ENCODE assay signal across 27 cellular contexts in the genomic region with DNA sequence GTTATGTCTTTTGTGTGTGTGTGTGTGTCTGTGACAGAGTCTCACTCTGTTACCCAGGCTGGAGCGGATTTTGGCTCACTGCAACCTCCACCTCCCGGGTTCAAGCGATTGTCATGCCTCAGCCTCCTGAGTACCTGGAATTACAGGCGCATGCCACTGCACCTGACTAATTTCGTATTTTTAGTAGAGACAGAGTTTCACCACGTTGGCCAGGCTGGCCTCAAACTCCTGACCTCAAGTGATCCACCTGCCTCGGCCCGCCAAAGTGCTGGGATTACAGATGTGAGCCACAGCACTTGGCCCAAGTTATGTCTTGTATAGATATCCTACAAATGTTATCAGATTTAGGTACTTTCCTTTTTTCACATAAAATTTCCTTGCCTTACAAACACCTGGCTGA. TPM values are rescaled to one million over a fixed set of nuclear protein-coding genes. Genes with fewer than 3 reads are reported as not detected.
DNase-seq lines count a peak whose midpoint lies in the region; ATAC-seq, FAIRE-seq and TF ChIP-seq lines count a peak whose summit lies in the region.
"Had no signal": no experiment of that assay in that cellular context is flagged by ENCODE, and none has a peak within 500 bp of the region (broad histone marks: within the 10 kb centered on the region; RNA-seq: fewer than 3 reads in every experiment).

No MANE protein-coding gene starts in this region.

- no peaks in the 10 kb centered on the region for H3K9me3 Mint-ChIP-seq in endothelial cell (ENCODE audit: unreplicated experiment)
- H3K9me3 Mint-ChIP-seq: activated naive CD4-positive, alpha-beta T cell treated with anti-CD3 and anti-CD28 coated beads, Interleukin-2, amount 50 U/mL, for 72 hours; CD4-positive, alpha-beta memory T cell; natural killer cell treated with Interleukin-12 subunit alpha and Interleukin-12 subunit beta and Interleukin-15 and Interleukin-18, amount 100 ng/mL, for 72 hours; WTC11 had no signal

- H3K36me3 Mint-ChIP-seq in T-helper 17 cell (ENCODE audit: low read depth) (peaks cover 6% of the 10 kb centered on the region), endothelial cell (ENCODE audit: low read depth, unreplicated experiment) (peaks cover 6% of the 10 kb centered on the region)
- H3K36me3 Mint-ChIP-seq: natural killer cell treated with Interleukin-12 subunit alpha and Interleukin-12 subunit beta and Interleukin-15 and Interleukin-18, amount 100 ng/mL, for 72 hours had no signal

- 93% methylated on average over 8 of the region's 8 CpGs for WGBS in mesenchymal stem cell

- peaks cover 7% of the 10 kb centered on the region for H3K79me1 ChIP-seq in mesenchymal stem cell (replicated peaks; ENCODE audit: low read length, poor library complexity, severe bottlenecking)

- H3K27me3 Mint-ChIP-seq in T-helper 17 cell (no peaks in the 10 kb centered on the region), endothelial cell (ENCODE audit: unreplicated experiment) (peaks cover 2% of the 10 kb centered on the region)
- H3K27me3 Mint-ChIP-seq: CD4-positive, alpha-beta memory T cell; natural killer cell treated with Interleukin-12 subunit alpha and Interleukin-12 subunit beta and Interleukin-15 and Interleukin-18, amount 100 ng/mL, for 72 hours had no signal

- H3K4me3 Mint-ChIP-seq in T-helper 17 cell = peak overlapping the region; percentile 59
- H3K4me3 Mint-ChIP-seq in endothelial cell (ENCODE audit: unreplicated experiment) = no peak overlapping the region
- H3K4me3 Mint-ChIP-seq: natural killer cell treated with Interleukin-12 subunit alpha and Interleukin-12 subunit beta and Interleukin-15 and Interleukin-18, amount 100 ng/mL, for 72 hours; WTC11 had no signal

- H3K27me3 ChIP-seq in ACC112 (ENCODE audit: insufficient read depth, low read length) (no peaks in the 10 kb centered on the region), mesenchymal stem cell (ENCODE audit: control insufficient read depth in 1 of 2, insufficient read depth in 1 of 2, low read length in 2 of 2) (no peaks in the 10 kb centered on the region)
- H3K27me3 ChIP-seq: brain microvascular endothelial cell, Peyer's patch, upper lobe of right lung had no signal

- ATAC-seq in T-helper 17 cell (no peak), GM18867 (IDR thresholded peaks at IDR 0.05; ENCODE audit: unreplicated experiment) (no peak)
- ATAC-seq: HepG2; natural killer cell treated with Interleukin-12 subunit alpha and Interleukin-12 subunit beta and Interleukin-15 and Interleukin-18, amount 100 ng/mL, for 72 hours; upper lobe of right lung; WTC11 had no signal

- no peak overlapping the region for H3K23ac ChIP-seq in mesenchymal stem cell (ENCODE audit: low read length in 2 of 2)

- H3K36me3 ChIP-seq in ACC112 (ENCODE audit: insufficient read depth, low read length) (peaks cover 3% of the 10 kb centered on the region; the same call in 1 of the 2 replicates), mesenchymal stem cell (ENCODE audit: control insufficient read depth in 1 of 2, insufficient read depth in 2 of 2, low read depth in 1 of 2, low read length in 2 of 2) (peaks cover 0 to 21% of the 10 kb centered on the region in 2 experiments)
- H3K36me3 ChIP-seq: brain microvascular endothelial cell had no signal

- H2BK120ac ChIP-seq in mesenchymal stem cell (ENCODE audit: low read depth, low read length) = no peak overlapping the region

- no peak overlapping the region for H3K4ac ChIP-seq in mesenchymal stem cell (ENCODE audit: low read depth in 1 of 2, low read length in 2 of 2)

- FAIRE-seq in GM18507 (lab: Jason Lieb, UNC) = peak; percentile 36
- FAIRE-seq: D721Med, endometrium, frontal cortex, HepG2 had no signal

- H4K91ac ChIP-seq in mesenchymal stem cell (ENCODE audit: low read length) = no peak overlapping the region

- H3K9me3 ChIP-seq in T-helper 17 cell (ENCODE audit: control insufficient read depth, low read length, poor library complexity, severe bottlenecking) (no peaks in the 10 kb centered on the region), mesenchymal stem cell (ENCODE audit: control insufficient read depth, low read length) (no peaks in the 10 kb centered on the region)
- H3K9me3 ChIP-seq: Peyer's patch, upper lobe of right lung had no signal

- H3K79me2 ChIP-seq in ACC112 (ENCODE audit: control insufficient read depth, insufficient read depth, low read length, unreplicated experiment) = peaks cover 40% of the 10 kb centered on the region

- no peak overlapping the region for H3K14ac ChIP-seq in mesenchymal stem cell (ENCODE audit: low read length in 2 of 2)

- H4K8ac ChIP-seq in mesenchymal stem cell (ENCODE audit: low read length) = no peak overlapping the region

- H3K4me3 ChIP-seq in ACC112 (ENCODE audit: low read depth, low read length) (no peak overlapping the region), mesenchymal stem cell (ENCODE audit: insufficient read depth in 1 of 2, low read depth in 1 of 2, low read length in 2 of 2) (no peak overlapping the region)
- H3K4me3 ChIP-seq: Peyer's patch, skin epidermis, upper lobe of right lung had no signal

- no peak for DNase-seq in GM18507 (ENCODE audit: extremely low spot score, insufficient read length, low read depth)
- DNase-seq in T-helper 17 cell = no peak
- DNase-seq in mesenchymal stem cell = no peak
- no peak for DNase-seq in endothelial cell (ENCODE audit: low spot score)
- DNase-seq in NCI-H526 (lab: John Stamatoyannopoulos, UW) = no peak
- DNase-seq in NCI-H82 treated with DMSO at 0.1 percent for 48 hours (lab: John Stamatoyannopoulos, UW; ENCODE audit: unreplicated experiment) = no peak
- DNase-seq: amygdala; brain microvascular endothelial cell; CD4-positive, alpha-beta memory T cell; cerebellar nuclear complex; kidney glomerular epithelial cell; NCI-H1436 treated with DMSO at 0.1 percent for 48 hours; NCI-H226; NCI-H69; Peyer's patch; stimulated activated naive CD4-positive, alpha-beta T cell; upper lobe of right lung had no signal

- H3K27ac Mint-ChIP-seq in T-helper 17 cell (peak overlapping the region; percentile 16), endothelial cell (ENCODE audit: unreplicated experiment) (no peak overlapping the region)
- H3K27ac Mint-ChIP-seq: activated naive CD4-positive, alpha-beta T cell treated with anti-CD3 and anti-CD28 coated beads, Interleukin-2, amount 50 U/mL, for 72 hours; natural killer cell treated with Interleukin-12 subunit alpha and Interleukin-12 subunit beta and Interleukin-15 and Interleukin-18, amount 100 ng/mL, for 72 hours; WTC11 had no signal

- no peak overlapping the region for H2BK15ac ChIP-seq in mesenchymal stem cell (ENCODE audit: low read depth, poor library complexity, severe bottlenecking)

- H3K4me1 ChIP-seq in ACC112 (ENCODE audit: control insufficient read depth, insufficient read depth, low read length, unreplicated experiment) = peaks cover 18% of the 10 kb centered on the region
- peaks cover 22% of the 10 kb centered on the region for H3K4me1 ChIP-seq in mesenchymal stem cell (ENCODE audit: control insufficient read depth, insufficient read depth, low read depth, low read length)
- H3K4me1 ChIP-seq: Peyer's patch had no signal

- peak overlapping the region; percentile 10 for H2AK5ac ChIP-seq in mesenchymal stem cell (ENCODE audit: low read length, severe bottlenecking)

- H2BK12ac ChIP-seq in mesenchymal stem cell (ENCODE audit: low read length in 2 of 2) = no peak overlapping the region

- no peak overlapping the region for H3K4me2 ChIP-seq in mesenchymal stem cell (ENCODE audit: low read length, poor library complexity, severe bottlenecking)

- H3K4me1 Mint-ChIP-seq in T-helper 17 cell (peaks cover 18% of the 10 kb centered on the region), endothelial cell (ENCODE audit: unreplicated experiment) (peaks cover 8% of the 10 kb centered on the region)

- H3K27ac ChIP-seq in ACC112 (ENCODE audit: low read depth, low read length) = peak overlapping the region; percentile 45; the same call in 1 of the 2 replicates
- peak overlapping the region; percentile 2 for H3K27ac ChIP-seq in mesenchymal stem cell (ENCODE audit: low read length, poor library complexity, severe bottlenecking)
- H3K27ac ChIP-seq: brain microvascular endothelial cell, Peyer's patch, skin epidermis, upper lobe of right lung had no signal

- H3K9ac ChIP-seq in mesenchymal stem cell (ENCODE audit: low read length) = no peak overlapping the region

- no peak overlapping the region for H2BK5ac ChIP-seq in mesenchymal stem cell (ENCODE audit: low read depth, low read length, poor library complexity, severe bottlenecking)

- H3K18ac ChIP-seq in mesenchymal stem cell (ENCODE audit: low read depth in 1 of 2, low read length in 2 of 2) = no peak overlapping the region

- H2AFZ ChIP-seq in ACC112 (ENCODE audit: low read length, unreplicated experiment) (no peak overlapping the region), mesenchymal stem cell (ENCODE audit: low read depth, low read length) (no peak overlapping the region)

- no peak for TF ChIP-seq CTCF in endothelial cell (IDR thresholded peaks at IDR 0.05; ENCODE audit: unreplicated experiment)

RNA-seq across cellular contexts. Expression of gene PISD, which starts 9.9 kb away (rescaled TPM):
- total RNA-seq in T-helper 17 cell (10 to 100 TPM; 37.6 to 38.3 TPM), endothelial cell (ENCODE audit: unreplicated experiment) (53.0 TPM)
- polyA plus RNA-seq in mesenchymal stem cell (2013, experiment 1 of 2) = 31.5 TPM
- 31.2 TPM for polyA plus RNA-seq in mesenchymal stem cell (2013, experiment 2 of 2)
